31 cellular contexts compared by ENCODE assay signal in genomic region chr1:196857188-196857587, GRCh38. TPM values are rescaled to one million over a fixed set of nuclear protein-coding genes. Genes with fewer than 3 reads are reported as not detected.
"Had no signal": no experiment of that assay in that cellular context is flagged by ENCODE, and none has a peak within 500 bp of the region (broad histone marks: within the 10 kb centered on the region; RNA-seq: fewer than 3 reads in every experiment).

No MANE protein-coding gene starts in this region.

- H3K4me3 ChIP-seq: colonic mucosa, esophagus squamous epithelium, gastrocnemius medialis, heart right ventricle, left lung, lower lobe of right lung, mucosa of descending colon had no signal

- FAIRE-seq: islet of Langerhans, keratinocyte had no signal

- H3K27ac ChIP-seq: colonic mucosa, epithelial cell of prostate, esophagus squamous epithelium, gastrocnemius medialis, heart right ventricle, left lung, lower lobe of right lung had no signal

- H3K4me1 ChIP-seq: colonic mucosa, esophagus squamous epithelium, gastrocnemius medialis, heart right ventricle, left lung, lower lobe of right lung had no signal

- ATAC-seq: effector memory CD8-positive, alpha-beta T cell; esophagus mucosa; gastrocnemius medialis; heart right ventricle; left cardiac atrium; left lung; left ventricle myocardium superior; lower lobe of right lung; mucosa of descending colon had no signal

- DNase-seq: colonic mucosa; cortex of kidney; effector CD8-positive, alpha-beta T cell; effector memory CD8-positive, alpha-beta T cell; endodermal cell; erythroblast; esophagus squamous epithelium; foreskin fibroblast; foreskin melanocyte; gastrocnemius medialis; glutamatergic neuron; head of caudate nucleus; heart right ventricle; hippocampal formation; left cardiac atrium; left lung; left ventricle myocardium superior; lower lobe of right lung; mesenchymal stem cell; mucosa of descending colon had no signal

- H3K27me3 ChIP-seq: colonic mucosa, esophagus squamous epithelium, gastrocnemius medialis, heart right ventricle, left lung had no signal

- H3K36me3 ChIP-seq: colonic mucosa, esophagus squamous epithelium, gastrocnemius medialis, heart right ventricle, left lung, lower lobe of right lung had no signal

- H3K9me3 ChIP-seq: colonic mucosa, esophagus squamous epithelium, gastrocnemius medialis, heart right ventricle, lower lobe of right lung, mucosa of descending colon had no signal

RNA-seq across cellular contexts. Expression of gene CFHR4, which starts 30.7 kb away (rescaled TPM):
- total RNA-seq: colonic mucosa, dermis microvascular lymphatic vessel endothelial cell, endodermal cell, esophagus mucosa, esophagus squamous epithelium, glomerular endothelial cell, heart right ventricle, kidney epithelial cell, left cardiac atrium, left lung, left ventricle myocardium superior, lower leg skin, lower lobe of right lung, lung microvascular endothelial cell, mesenteric fat pad, mesothelial cell of epicardium, mucosa of descending colon had no signal
- polyA plus RNA-seq: heart right ventricle, keratinocyte had no signal

RNA-seq across cellular contexts. Expression of gene CFHR1, which starts 37.7 kb away (rescaled TPM):
- total RNA-seq: dermis microvascular lymphatic vessel endothelial cell, endodermal cell, esophagus squamous epithelium, glomerular endothelial cell, heart right ventricle, kidney epithelial cell, left lung, left ventricle myocardium superior, lower leg skin, lung microvascular endothelial cell, mesothelial cell of epicardium had no signal
- polyA plus RNA-seq: heart right ventricle, keratinocyte had no signal
